Comparison of ENCODE assay signal across 24 cellular contexts in the genomic region with DNA sequence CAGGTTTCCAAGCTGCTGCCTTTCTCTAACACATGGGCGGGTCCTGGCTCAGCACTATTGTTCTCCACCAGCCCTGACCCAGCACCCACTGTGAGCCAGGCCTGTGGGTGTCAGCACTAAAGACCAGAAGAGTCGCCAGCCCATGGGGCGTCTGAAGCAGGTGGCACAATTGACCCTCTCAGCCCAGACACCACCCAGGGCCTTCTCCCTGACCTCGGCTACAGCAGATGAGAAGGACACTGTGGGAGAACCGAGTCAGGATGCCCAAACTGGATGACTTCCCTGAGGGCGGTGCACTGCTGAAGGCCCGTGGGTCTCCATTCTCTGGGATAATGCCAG.
DNase-seq lines count a peak whose midpoint lies in the region; ATAC-seq and TF ChIP-seq lines count a peak whose summit lies in the region.
"Had no signal": no experiment of that assay in that cellular context is flagged by ENCODE, and none has a peak within 500 bp of the region (broad histone marks: within the 10 kb centered on the region; RNA-seq: fewer than 3 reads in every experiment).

No MANE protein-coding gene starts in this region.

- H3K4me1 ChIP-seq in HEK293 (ENCODE audit: control insufficient read depth, insufficient read depth, low read length) (no peaks in the 10 kb centered on the region), sigmoid colon (no peaks in the 10 kb centered on the region)
- H3K4me1 ChIP-seq: BE2C had no signal

- H3K27me3 ChIP-seq in sigmoid colon: no peaks in the 10 kb centered on the region
- H3K27me3 ChIP-seq: BE2C, SJCRH30 had no signal

- H3K4me3 ChIP-seq in HEK293 (ENCODE audit: low read depth, low read length): no peak overlapping the region
- no peak overlapping the region for H3K4me3 ChIP-seq in sigmoid colon
- H3K4me3 ChIP-seq: GM23248, K562, PC-9, SJCRH30 had no signal

- no peak overlapping the region for H3K4me3 Mint-ChIP-seq in activated CD8-positive, alpha-beta memory T cell treated with anti-CD3 and anti-CD28 coated beads, Interleukin-2, amount 10 ng/mL, durations not matched to agents 7 days and 5 days
- no peak overlapping the region for H3K4me3 Mint-ChIP-seq in chondrocyte (ENCODE audit: unreplicated experiment)
- peak overlapping the region in 1 of 2 donors; percentile 72 for H3K4me3 Mint-ChIP-seq in stimulated activated naive CD8-positive, alpha-beta T cell treated with anti-CD3 and anti-CD28 coated beads, Interleukin-15, amount 100 ng/mL, for 72 hours
- H3K4me3 Mint-ChIP-seq: CD4-positive, CD25-positive, alpha-beta regulatory T cell had no signal

- DNase-seq in activated CD8-positive, alpha-beta memory T cell treated with anti-CD3 and anti-CD28 coated beads, Interleukin-2, amount 10 ng/mL, durations not matched to agents 7 days and 5 days: peak; percentile 37
- no peak for DNase-seq in activated CD8-positive, alpha-beta memory T cell treated with anti-CD3 and anti-CD28 coated beads, Interleukin-2, amount 50 U/mL, for 48 hours
- DNase-seq in chondrocyte (ENCODE audit: low spot score) (peak; percentile 53), sigmoid colon (peak; percentile 52), erythroblast (lab: John Stamatoyannopoulos, UW) (no peak), A172 (ENCODE audit: low spot score) (no peak)
- DNase-seq in stimulated activated naive CD8-positive, alpha-beta T cell treated with anti-CD3 and anti-CD28 coated beads, Interleukin-15, amount 100 ng/mL, for 72 hours: no peak
- DNase-seq: ACHN; BE2C; CD4-positive, CD25-positive, alpha-beta regulatory T cell; COR-L47; DMS53; H7; NCI-H1105 treated with DMSO at 0.1 percent for 48 hours; NCI-H2029; NCI-H446 treated with DMSO at 0.1 percent for 48 hours; NCI-H526; PC-9 had no signal

- H3K9me3 ChIP-seq in HEK293 (ENCODE audit: control insufficient read depth, insufficient read depth, low read depth, low read length): no peaks in the 10 kb centered on the region
- H3K9me3 ChIP-seq in sigmoid colon: no peaks in the 10 kb centered on the region
- H3K9me3 ChIP-seq: BE2C, SJCRH30 had no signal

- H3K36me3 Mint-ChIP-seq in activated CD8-positive, alpha-beta memory T cell treated with anti-CD3 and anti-CD28 coated beads, Interleukin-2, amount 10 ng/mL, durations not matched to agents 7 days and 5 days: no peaks in the 10 kb centered on the region
- no peaks in the 10 kb centered on the region for H3K36me3 Mint-ChIP-seq in chondrocyte (ENCODE audit: low read depth)
- H3K36me3 Mint-ChIP-seq: CD4-positive, CD25-positive, alpha-beta regulatory T cell had no signal

- TF ChIP-seq POLR2A in sigmoid colon (IDR thresholded peaks at IDR 0.05) (no peak), erythroblast (IDR thresholded peaks at IDR 0.05; ENCODE audit: low read length) (no peak)

- 88 to 89% methylated on average over 7 of the region's 7 CpGs for WGBS in sigmoid colon, 2 donors

- POLR2A ChIA-PET in HEK293 (lab: Yijun Ruan, JAX): no interaction called here

- TF ChIP-seq CTCF in HEK293 (tag by site-specific recombination; IDR thresholded peaks at IDR 0.05): no peak
- no peak for TF ChIP-seq CTCF in chondrocyte (IDR thresholded peaks at IDR 0.05)
- TF ChIP-seq CTCF in sigmoid colon (IDR thresholded peaks at IDR 0.05): no peak

- H3K9me3 Mint-ChIP-seq in activated CD8-positive, alpha-beta memory T cell treated with anti-CD3 and anti-CD28 coated beads, Interleukin-2, amount 10 ng/mL, durations not matched to agents 7 days and 5 days (ENCODE audit: low read depth): no peaks in the 10 kb centered on the region
- H3K9me3 Mint-ChIP-seq in chondrocyte (ENCODE audit: low read depth): no peaks in the 10 kb centered on the region
- no peaks in the 10 kb centered on the region for H3K9me3 Mint-ChIP-seq in stimulated activated naive CD8-positive, alpha-beta T cell treated with anti-CD3 and anti-CD28 coated beads, Interleukin-15, amount 100 ng/mL, for 72 hours

- no peak for ATAC-seq in activated CD8-positive, alpha-beta memory T cell treated with anti-CD3 and anti-CD28 coated beads, Interleukin-2, amount 10 ng/mL, durations not matched to agents 7 days and 5 days
- ATAC-seq in stimulated activated naive CD8-positive, alpha-beta T cell treated with anti-CD3 and anti-CD28 coated beads, Interleukin-15, amount 100 ng/mL, for 72 hours: no peak
- ATAC-seq: K562, Right ventricle myocardium inferior had no signal

- no peaks in the 10 kb centered on the region for H3K36me3 ChIP-seq in HEK293 (ENCODE audit: control insufficient read depth in 2 of 2, insufficient read depth in 1 of 2, low read length in 2 of 2)
- no peaks in the 10 kb centered on the region for H3K36me3 ChIP-seq in sigmoid colon
- H3K36me3 ChIP-seq: BE2C, SJCRH30 had no signal

- CTCF ChIA-PET in activated CD8-positive, alpha-beta memory T cell treated with anti-CD3 and anti-CD28 coated beads, Interleukin-2, amount 10 ng/mL, durations not matched to agents 7 days and 5 days (lab: Charles Lee): interaction anchor here (0.9 kb wide), 1 partner anchor 40 kb away, joined by 3 read pairs; no protein-coding TSS in a partner anchor
- CTCF ChIA-PET in HEK293 (lab: Yijun Ruan, JAX): interaction anchor here (0.6 kb wide), 1 partner anchor 193 kb away, joined by 3 read pairs; no protein-coding TSS in a partner anchor

- H3K27ac ChIP-seq in HEK293 (ENCODE audit: extremely low read depth, low read depth, low read length) (no peak overlapping the region), sigmoid colon (no peak overlapping the region)
- H3K27ac ChIP-seq: 22Rv1, GM23248, PC-9, SJCRH30 had no signal

- peaks cover 21% of the 10 kb centered on the region for H3K4me1 Mint-ChIP-seq in activated CD8-positive, alpha-beta memory T cell treated with anti-CD3 and anti-CD28 coated beads, Interleukin-2, amount 10 ng/mL, durations not matched to agents 7 days and 5 days
- H3K4me1 Mint-ChIP-seq in chondrocyte (ENCODE audit: low read depth): peaks cover 5% of the 10 kb centered on the region
- H3K4me1 Mint-ChIP-seq in stimulated activated naive CD8-positive, alpha-beta T cell treated with anti-CD3 and anti-CD28 coated beads, Interleukin-15, amount 100 ng/mL, for 72 hours: peaks cover 49% of the 10 kb centered on the region

- no peak overlapping the region for H3K27ac Mint-ChIP-seq in activated CD8-positive, alpha-beta memory T cell treated with anti-CD3 and anti-CD28 coated beads, Interleukin-2, amount 10 ng/mL, durations not matched to agents 7 days and 5 days
- no peak overlapping the region for H3K27ac Mint-ChIP-seq in chondrocyte (ENCODE audit: unreplicated experiment)
- peak overlapping the region in 1 of 2 donors; percentile 52 for H3K27ac Mint-ChIP-seq in stimulated activated naive CD8-positive, alpha-beta T cell treated with anti-CD3 and anti-CD28 coated beads, Interleukin-15, amount 100 ng/mL, for 72 hours

- no peak for TF ChIP-seq EP300 in sigmoid colon (IDR thresholded peaks at IDR 0.05)

- H3K27me3 Mint-ChIP-seq in activated CD8-positive, alpha-beta memory T cell treated with anti-CD3 and anti-CD28 coated beads, Interleukin-2, amount 10 ng/mL, durations not matched to agents 7 days and 5 days: no peaks in the 10 kb centered on the region
- no peaks in the 10 kb centered on the region for H3K27me3 Mint-ChIP-seq in chondrocyte (ENCODE audit: low read depth)
- no peaks in the 10 kb centered on the region for H3K27me3 Mint-ChIP-seq in stimulated activated naive CD8-positive, alpha-beta T cell treated with anti-CD3 and anti-CD28 coated beads, Interleukin-15, amount 100 ng/mL, for 72 hours
- H3K27me3 Mint-ChIP-seq: CD4-positive, CD25-positive, alpha-beta regulatory T cell had no signal

- intact Hi-C loops in sigmoid colon (cut with DNase I): no loop called here

TF ChIP-seq in HEK293, 187 proteins besides CTCF, POLR2A, EP300 and RAD21:
- TF ChIP-seq EGR2 (tag by site-specific recombination; IDR thresholded peaks at IDR 0.05; ENCODE audit: low read depth) (peak; percentile 62), ZNF112 (tag by site-specific recombination; IDR thresholded peaks at IDR 0.05) (no peak), ZFHX2 (tag by site-specific recombination; conservative IDR thresholded peaks at IDR 0.05) (peak; percentile 57)
TF ChIP-seq in HEK293: peak in this region for 2.

Comparison
In these comparisons a context has a peak if more than half of its experiments do, and no peak if none do; other contexts are left out.
1. DNase-seq: peak in activated CD8-positive, alpha-beta memory T cell treated with anti-CD3 and anti-CD28 coated beads, Interleukin-2, amount 10 ng/mL, durations not matched to agents 7 days and 5 days (single experiment), chondrocyte (single experiment) and sigmoid colon (single experiment); none in activated CD8-positive, alpha-beta memory T cell treated with anti-CD3 and anti-CD28 coated beads, Interleukin-2, amount 50 U/mL, for 48 hours (single experiment), erythroblast (0 of 2), stimulated activated naive CD8-positive, alpha-beta T cell treated with anti-CD3 and anti-CD28 coated beads, Interleukin-15, amount 100 ng/mL, for 72 hours (0 of 2) and A172 (single experiment).